ENCODE assay signal across 1 cellular context in the genomic region with DNA sequence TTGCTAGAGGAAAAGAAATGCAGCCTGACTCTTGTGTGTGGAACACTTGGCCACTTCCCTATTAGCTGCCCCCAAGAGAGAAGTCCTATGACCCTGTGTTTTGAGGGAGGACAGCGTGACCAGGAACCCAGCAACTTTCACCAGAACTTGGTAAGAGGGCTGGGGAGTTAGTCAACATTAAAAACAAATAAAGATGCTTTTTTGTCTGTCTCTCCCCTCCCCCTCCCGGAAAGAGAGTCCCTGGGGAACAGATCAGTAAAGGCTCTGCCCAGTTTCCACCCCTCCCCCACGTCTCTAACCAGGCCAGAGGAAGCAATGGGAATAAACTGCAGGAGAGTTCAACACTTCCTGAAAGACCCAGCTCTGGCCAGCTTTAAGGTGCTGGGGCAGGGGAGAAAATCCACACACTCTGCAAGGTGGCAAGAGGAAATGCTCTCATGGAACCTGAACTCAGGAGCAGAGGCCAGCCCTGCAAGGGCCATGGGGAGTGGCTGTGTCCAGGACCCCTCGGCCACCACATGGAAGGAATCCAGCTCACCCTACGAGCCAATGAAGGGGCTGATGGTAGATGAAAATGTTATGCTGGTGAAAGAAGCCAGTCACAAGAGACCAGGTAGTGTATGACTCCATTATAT.
TF ChIP-seq lines count a peak whose summit lies in the region.

No MANE protein-coding gene starts in this region.

TF ChIP-seq in HepG2, 621 proteins besides CTCF, POLR2A, EP300 and RAD21 (continued from another document and continues in another):
- TF ChIP-seq, protein P1, sequence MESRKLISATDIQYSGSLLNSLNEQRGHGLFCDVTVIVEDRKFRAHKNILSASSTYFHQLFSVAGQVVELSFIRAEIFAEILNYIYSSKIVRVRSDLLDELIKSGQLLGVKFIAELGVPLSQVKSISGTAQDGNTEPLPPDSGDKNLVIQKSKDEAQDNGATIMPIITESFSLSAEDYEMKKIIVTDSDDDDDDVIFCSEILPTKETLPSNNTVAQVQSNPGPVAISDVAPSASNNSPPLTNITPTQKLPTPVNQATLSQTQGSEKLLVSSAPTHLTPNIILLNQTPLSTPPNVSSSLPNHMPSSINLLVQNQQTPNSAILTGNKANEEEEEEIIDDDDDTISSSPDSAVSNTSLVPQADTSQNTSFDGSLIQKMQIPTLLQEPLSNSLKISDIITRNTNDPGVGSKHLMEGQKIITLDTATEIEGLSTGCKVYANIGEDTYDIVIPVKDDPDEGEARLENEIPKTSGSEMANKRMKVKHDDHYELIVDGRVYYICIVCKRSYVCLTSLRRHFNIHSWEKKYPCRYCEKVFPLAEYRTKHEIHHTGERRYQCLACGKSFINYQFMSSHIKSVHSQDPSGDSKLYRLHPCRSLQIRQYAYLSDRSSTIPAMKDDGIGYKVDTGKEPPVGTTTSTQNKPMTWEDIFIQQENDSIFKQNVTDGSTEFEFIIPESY (CRISPR knock-in tag; IDR thresholded peaks at IDR 0.05): 0 out of 2 replicates have a peak, but pooled peaks have one; percentile 12
- no peak for TF ChIP-seq ZNF792 (CRISPR knock-in tag; IDR thresholded peaks at IDR 0.05)
- no peak for TF ChIP-seq CAMTA2 (CRISPR knock-in tag; IDR thresholded peaks at IDR 0.05; ENCODE audit: borderline replicate concordance)
- 0 out of 2 replicates have a peak, but pooled peaks have one; percentile 20 for TF ChIP-seq ZNF335 (CRISPR knock-in tag; IDR thresholded peaks at IDR 0.05)
- no peak for TF ChIP-seq GPN1 (CRISPR knock-in tag; IDR thresholded peaks at IDR 0.05; ENCODE audit: borderline replicate concordance)
- no peak for TF ChIP-seq FOXA1 (IDR thresholded peaks at IDR 0.05)
- peak; percentile 42; the same call in 1 of the 2 replicates for TF ChIP-seq FOXA1 (CRISPR knock-in tag; IDR thresholded peaks at IDR 0.05)
- TF ChIP-seq MED1 (CRISPR knock-in tag; IDR thresholded peaks at IDR 0.05): peak; percentile 82
- TF ChIP-seq ZNF160 (CRISPR knock-in tag; IDR thresholded peaks at IDR 0.05): 0 out of 2 replicates have a peak, but pooled peaks have one; percentile 53
- TF ChIP-seq ZSCAN9 (CRISPR knock-in tag; IDR thresholded peaks at IDR 0.05; ENCODE audit: borderline replicate concordance): peak; percentile 53; the same call in 1 of the 2 replicates
- TF ChIP-seq KDM5B (CRISPR knock-in tag; IDR thresholded peaks at IDR 0.05; ENCODE audit: borderline replicate concordance): peak; percentile 52; the same call in 1 of the 2 replicates
- TF ChIP-seq YEATS2 (CRISPR knock-in tag; IDR thresholded peaks at IDR 0.05; ENCODE audit: borderline replicate concordance): no peak; the same call in 1 of the 2 replicates
- TF ChIP-seq MED8 (CRISPR knock-in tag; IDR thresholded peaks at IDR 0.05; ENCODE audit: insufficient replicate concordance): peak; percentile 18
- peak; percentile 85 for TF ChIP-seq SAP130 (CRISPR knock-in tag; IDR thresholded peaks at IDR 0.05; ENCODE audit: low read depth)
- TF ChIP-seq ZNF563 (CRISPR knock-in tag; IDR thresholded peaks at IDR 0.05): no peak
- TF ChIP-seq SOX6 (IDR thresholded peaks at IDR 0.05): no peak
- TF ChIP-seq SOX6 (CRISPR knock-in tag; IDR thresholded peaks at IDR 0.05): peak; percentile 91
- TF ChIP-seq, protein P2, sequence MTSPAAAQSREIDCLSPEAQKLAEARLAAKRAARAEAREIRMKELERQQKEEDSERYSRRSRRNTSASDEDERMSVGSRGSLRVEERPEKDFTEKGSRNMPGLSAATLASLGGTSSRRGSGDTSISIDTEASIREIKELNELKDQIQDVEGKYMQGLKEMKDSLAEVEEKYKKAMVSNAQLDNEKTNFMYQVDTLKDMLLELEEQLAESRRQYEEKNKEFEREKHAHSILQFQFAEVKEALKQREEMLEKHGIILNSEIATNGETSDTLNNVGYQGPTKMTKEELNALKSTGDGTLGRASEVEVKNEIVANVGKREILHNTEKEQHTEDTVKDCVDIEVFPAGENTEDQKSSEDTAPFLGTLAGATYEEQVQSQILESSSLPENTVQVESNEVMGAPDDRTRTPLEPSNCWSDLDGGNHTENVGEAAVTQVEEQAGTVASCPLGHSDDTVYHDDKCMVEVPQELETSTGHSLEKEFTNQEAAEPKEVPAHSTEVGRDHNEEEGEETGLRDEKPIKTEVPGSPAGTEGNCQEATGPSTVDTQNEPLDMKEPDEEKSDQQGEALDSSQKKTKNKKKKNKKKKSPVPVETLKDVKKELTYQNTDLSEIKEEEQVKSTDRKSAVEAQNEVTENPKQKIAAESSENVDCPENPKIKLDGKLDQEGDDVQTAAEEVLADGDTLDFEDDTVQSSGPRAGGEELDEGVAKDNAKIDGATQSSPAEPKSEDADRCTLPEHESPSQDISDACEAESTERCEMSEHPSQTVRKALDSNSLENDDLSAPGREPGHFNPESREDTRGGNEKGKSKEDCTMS (CRISPR knock-in tag; conservative IDR thresholded peaks at IDR 0.05): no peak
- peak; percentile 50 for TF ChIP-seq HDAC1 (CRISPR knock-in tag; IDR thresholded peaks at IDR 0.05)
- no peak for TF ChIP-seq ZNF432 (CRISPR knock-in tag; IDR thresholded peaks at IDR 0.05; ENCODE audit: borderline replicate concordance)
- TF ChIP-seq DR1 (CRISPR knock-in tag; IDR thresholded peaks at IDR 0.05): no peak
- TF ChIP-seq, protein P3, sequence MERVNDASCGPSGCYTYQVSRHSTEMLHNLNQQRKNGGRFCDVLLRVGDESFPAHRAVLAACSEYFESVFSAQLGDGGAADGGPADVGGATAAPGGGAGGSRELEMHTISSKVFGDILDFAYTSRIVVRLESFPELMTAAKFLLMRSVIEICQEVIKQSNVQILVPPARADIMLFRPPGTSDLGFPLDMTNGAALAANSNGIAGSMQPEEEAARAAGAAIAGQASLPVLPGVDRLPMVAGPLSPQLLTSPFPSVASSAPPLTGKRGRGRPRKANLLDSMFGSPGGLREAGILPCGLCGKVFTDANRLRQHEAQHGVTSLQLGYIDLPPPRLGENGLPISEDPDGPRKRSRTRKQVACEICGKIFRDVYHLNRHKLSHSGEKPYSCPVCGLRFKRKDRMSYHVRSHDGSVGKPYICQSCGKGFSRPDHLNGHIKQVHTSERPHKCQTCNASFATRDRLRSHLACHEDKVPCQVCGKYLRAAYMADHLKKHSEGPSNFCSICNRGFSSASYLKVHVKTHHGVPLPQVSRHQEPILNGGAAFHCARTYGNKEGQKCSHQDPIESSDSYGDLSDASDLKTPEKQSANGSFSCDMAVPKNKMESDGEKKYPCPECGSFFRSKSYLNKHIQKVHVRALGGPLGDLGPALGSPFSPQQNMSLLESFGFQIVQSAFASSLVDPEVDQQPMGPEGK (CRISPR knock-in tag; IDR thresholded peaks at IDR 0.05): peak; percentile 86
- peak; percentile 55 for TF ChIP-seq TEAD3 (CRISPR knock-in tag; optimal IDR thresholded peaks at IDR 0.05; ENCODE audit: borderline replicate concordance)
- TF ChIP-seq, protein P4, sequence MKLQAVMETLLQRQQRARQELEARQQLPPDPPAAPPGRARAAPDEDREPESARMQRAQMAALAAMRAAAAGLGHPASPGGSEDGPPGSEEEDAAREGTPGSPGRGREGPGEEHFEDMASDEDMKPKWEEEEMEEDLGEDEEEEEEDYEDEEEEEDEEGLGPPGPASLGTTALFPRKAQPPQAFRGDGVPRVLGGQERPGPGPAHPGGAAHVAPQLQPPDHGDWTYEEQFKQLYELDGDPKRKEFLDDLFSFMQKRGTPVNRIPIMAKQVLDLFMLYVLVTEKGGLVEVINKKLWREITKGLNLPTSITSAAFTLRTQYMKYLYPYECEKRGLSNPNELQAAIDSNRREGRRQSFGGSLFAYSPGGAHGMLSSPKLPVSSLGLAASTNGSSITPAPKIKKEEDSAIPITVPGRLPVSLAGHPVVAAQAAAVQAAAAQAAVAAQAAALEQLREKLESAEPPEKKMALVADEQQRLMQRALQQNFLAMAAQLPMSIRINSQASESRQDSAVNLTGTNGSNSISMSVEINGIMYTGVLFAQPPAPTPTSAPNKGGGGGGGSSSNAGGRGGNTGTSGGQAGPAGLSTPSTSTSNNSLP (IDR thresholded peaks at IDR 0.05; ENCODE audit: low read depth, low read length): peak; percentile 61
- TF ChIP-seq, protein P5, sequence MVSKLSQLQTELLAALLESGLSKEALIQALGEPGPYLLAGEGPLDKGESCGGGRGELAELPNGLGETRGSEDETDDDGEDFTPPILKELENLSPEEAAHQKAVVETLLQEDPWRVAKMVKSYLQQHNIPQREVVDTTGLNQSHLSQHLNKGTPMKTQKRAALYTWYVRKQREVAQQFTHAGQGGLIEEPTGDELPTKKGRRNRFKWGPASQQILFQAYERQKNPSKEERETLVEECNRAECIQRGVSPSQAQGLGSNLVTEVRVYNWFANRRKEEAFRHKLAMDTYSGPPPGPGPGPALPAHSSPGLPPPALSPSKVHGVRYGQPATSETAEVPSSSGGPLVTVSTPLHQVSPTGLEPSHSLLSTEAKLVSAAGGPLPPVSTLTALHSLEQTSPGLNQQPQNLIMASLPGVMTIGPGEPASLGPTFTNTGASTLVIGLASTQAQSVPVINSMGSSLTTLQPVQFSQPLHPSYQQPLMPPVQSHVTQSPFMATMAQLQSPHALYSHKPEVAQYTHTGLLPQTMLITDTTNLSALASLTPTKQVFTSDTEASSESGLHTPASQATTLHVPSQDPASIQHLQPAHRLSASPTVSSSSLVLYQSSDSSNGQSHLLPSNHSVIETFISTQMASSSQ (IDR thresholded peaks at IDR 0.05; ENCODE audit: low read depth): peak; percentile 38; the same call in 1 of the 2 replicates
- TF ChIP-seq, protein P5 (CRISPR knock-in tag; IDR thresholded peaks at IDR 0.05; ENCODE audit: borderline replicate concordance): 0 out of 2 replicates have a peak, but pooled peaks have one; percentile 30
- no peak for TF ChIP-seq HNRNPL (IDR thresholded peaks at IDR 0.05; ENCODE audit: low read depth, low read length)
- TF ChIP-seq NFRKB (IDR thresholded peaks at IDR 0.05): no peak
- no peak; the same call in 1 of the 2 replicates for TF ChIP-seq ZNF556 (CRISPR knock-in tag; IDR thresholded peaks at IDR 0.05; ENCODE audit: borderline replicate concordance)
- TF ChIP-seq, protein P6, sequence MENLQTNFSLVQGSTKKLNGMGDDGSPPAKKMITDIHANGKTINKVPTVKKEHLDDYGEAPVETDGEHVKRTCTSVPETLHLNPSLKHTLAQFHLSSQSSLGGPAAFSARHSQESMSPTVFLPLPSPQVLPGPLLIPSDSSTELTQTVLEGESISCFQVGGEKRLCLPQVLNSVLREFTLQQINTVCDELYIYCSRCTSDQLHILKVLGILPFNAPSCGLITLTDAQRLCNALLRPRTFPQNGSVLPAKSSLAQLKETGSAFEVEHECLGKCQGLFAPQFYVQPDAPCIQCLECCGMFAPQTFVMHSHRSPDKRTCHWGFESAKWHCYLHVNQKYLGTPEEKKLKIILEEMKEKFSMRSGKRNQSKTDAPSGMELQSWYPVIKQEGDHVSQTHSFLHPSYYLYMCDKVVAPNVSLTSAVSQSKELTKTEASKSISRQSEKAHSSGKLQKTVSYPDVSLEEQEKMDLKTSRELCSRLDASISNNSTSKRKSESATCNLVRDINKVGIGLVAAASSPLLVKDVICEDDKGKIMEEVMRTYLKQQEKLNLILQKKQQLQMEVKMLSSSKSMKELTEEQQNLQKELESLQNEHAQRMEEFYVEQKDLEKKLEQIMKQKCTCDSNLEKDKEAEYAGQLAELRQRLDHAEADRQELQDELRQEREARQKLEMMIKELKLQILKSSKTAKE (CRISPR knock-in tag; IDR thresholded peaks at IDR 0.05; ENCODE audit: borderline replicate concordance): peak; percentile 87
- TF ChIP-seq GABPB1 (CRISPR knock-in tag; IDR thresholded peaks at IDR 0.05): peak; percentile 42
- TF ChIP-seq MXD4 (CRISPR knock-in tag; IDR thresholded peaks at IDR 0.05): peak; percentile 35; the same call in 1 of the 2 replicates
- TF ChIP-seq RFXANK (CRISPR knock-in tag; IDR thresholded peaks at IDR 0.05): no peak
- TF ChIP-seq, protein P7, sequence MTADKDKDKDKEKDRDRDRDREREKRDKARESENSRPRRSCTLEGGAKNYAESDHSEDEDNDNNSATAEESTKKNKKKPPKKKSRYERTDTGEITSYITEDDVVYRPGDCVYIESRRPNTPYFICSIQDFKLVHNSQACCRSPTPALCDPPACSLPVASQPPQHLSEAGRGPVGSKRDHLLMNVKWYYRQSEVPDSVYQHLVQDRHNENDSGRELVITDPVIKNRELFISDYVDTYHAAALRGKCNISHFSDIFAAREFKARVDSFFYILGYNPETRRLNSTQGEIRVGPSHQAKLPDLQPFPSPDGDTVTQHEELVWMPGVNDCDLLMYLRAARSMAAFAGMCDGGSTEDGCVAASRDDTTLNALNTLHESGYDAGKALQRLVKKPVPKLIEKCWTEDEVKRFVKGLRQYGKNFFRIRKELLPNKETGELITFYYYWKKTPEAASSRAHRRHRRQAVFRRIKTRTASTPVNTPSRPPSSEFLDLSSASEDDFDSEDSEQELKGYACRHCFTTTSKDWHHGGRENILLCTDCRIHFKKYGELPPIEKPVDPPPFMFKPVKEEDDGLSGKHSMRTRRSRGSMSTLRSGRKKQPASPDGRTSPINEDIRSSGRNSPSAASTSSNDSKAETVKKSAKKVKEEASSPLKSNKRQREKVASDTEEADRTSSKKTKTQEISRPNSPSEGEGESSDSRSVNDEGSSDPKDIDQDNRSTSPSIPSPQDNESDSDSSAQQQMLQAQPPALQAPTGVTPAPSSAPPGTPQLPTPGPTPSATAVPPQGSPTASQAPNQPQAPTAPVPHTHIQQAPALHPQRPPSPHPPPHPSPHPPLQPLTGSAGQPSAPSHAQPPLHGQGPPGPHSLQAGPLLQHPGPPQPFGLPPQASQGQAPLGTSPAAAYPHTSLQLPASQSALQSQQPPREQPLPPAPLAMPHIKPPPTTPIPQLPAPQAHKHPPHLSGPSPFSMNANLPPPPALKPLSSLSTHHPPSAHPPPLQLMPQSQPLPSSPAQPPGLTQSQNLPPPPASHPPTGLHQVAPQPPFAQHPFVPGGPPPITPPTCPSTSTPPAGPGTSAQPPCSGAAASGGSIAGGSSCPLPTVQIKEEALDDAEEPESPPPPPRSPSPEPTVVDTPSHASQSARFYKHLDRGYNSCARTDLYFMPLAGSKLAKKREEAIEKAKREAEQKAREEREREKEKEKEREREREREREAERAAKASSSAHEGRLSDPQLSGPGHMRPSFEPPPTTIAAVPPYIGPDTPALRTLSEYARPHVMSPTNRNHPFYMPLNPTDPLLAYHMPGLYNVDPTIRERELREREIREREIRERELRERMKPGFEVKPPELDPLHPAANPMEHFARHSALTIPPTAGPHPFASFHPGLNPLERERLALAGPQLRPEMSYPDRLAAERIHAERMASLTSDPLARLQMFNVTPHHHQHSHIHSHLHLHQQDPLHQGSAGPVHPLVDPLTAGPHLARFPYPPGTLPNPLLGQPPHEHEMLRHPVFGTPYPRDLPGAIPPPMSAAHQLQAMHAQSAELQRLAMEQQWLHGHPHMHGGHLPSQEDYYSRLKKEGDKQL (CRISPR knock-in tag; IDR thresholded peaks at IDR 0.05; ENCODE audit: low read depth): 0 out of 2 replicates have a peak, but pooled peaks have one; percentile 27
- TF ChIP-seq ZNF350 (CRISPR knock-in tag; IDR thresholded peaks at IDR 0.05; ENCODE audit: borderline replicate concordance, low read depth): peak; percentile 66; the same call in 1 of the 2 replicates
- TF ChIP-seq ETV5 (CRISPR knock-in tag; IDR thresholded peaks at IDR 0.05; ENCODE audit: borderline replicate concordance): peak; percentile 91
